In the genomic region with DNA sequence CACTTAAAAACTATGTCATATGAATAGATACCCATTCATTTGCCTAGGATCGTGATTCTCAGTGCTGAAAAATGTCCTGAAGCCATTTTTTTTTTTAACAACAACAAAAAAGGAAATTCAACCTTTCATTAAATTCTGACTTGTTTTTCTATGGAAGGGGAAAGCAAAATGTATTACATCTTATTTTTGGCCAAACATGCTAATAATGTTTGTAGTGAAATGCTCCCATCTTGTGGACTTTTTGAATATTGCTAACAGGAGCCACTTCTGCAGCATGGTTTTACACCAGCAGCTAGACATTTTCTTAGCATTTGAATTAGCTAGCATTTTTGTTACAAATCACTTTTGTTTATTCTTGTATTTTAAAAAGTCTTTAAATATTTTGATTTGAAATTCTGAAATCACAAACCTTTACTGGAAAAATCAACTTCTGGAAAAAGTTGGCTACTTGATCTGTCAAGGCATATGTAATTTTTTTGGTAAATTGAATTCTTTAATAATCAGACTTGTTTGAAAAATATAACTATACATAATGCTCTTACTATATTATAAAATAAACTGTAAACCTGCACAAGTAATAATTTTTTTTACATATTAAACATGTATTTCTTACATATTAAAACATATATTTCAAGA, we compare ENCODE assay signal across 8 cellular contexts.
DNase-seq lines count a peak whose midpoint lies in the region; ATAC-seq and FAIRE-seq lines count a peak whose summit lies in the region.

No MANE protein-coding gene starts in this region.

- ATAC-seq in GM19395 (IDR thresholded peaks at IDR 0.05; ENCODE audit: unreplicated experiment), result no peak

- DNase-seq in NCI-H345 (lab: John Stamatoyannopoulos, UW) (peak; percentile 13), NCI-H345 treated with DMSO at 0.1 percent for 48 hours (lab: John Stamatoyannopoulos, UW; ENCODE audit: unreplicated experiment) (no peak), NAMALWA (ENCODE audit: low spot score) (peak; percentile 65), amniotic stem cell (lab: John Stamatoyannopoulos, UW) (peak; percentile 4), kidney glomerular epithelial cell (lab: John Stamatoyannopoulos, UW) (no peak), T1000 (lab: John Stamatoyannopoulos, UW) (no peak)

- peak; percentile 98 for FAIRE-seq in islet of Langerhans (lab: Jason Lieb, UNC)

Comparison
In these comparisons a context has a peak if more than half of its experiments do, and no peak if none do; other contexts are left out.
1. DNase-seq: peak in NCI-H345 (single experiment), NAMALWA (single experiment) and amniotic stem cell (single experiment); none in NCI-H345 treated with DMSO at 0.1 percent for 48 hours (single experiment), kidney glomerular epithelial cell (single experiment) and T1000 (single experiment).